ENCODE assay signal across 23 cellular contexts in genomic region chr17:74123866-74124265, GRCh38.
"Had no signal": no experiment of that assay in that cellular context is flagged by ENCODE, and none has a peak within 500 bp of the region (broad histone marks: within the 10 kb centered on the region; RNA-seq: fewer than 3 reads in every experiment).

No MANE protein-coding gene starts in this region.

- H3K36me3 Mint-ChIP-seq: activated naive CD4-positive, alpha-beta T cell treated with anti-CD3 and anti-CD28 coated beads, Interleukin-2, amount 50 U/mL, for 24 hours had no signal

- H3K4me1 ChIP-seq: thyroid gland had no signal

- H3K4me1 Mint-ChIP-seq: activated CD4-positive, alpha-beta T cell treated with anti-CD3 and anti-CD28 coated beads, Interleukin-2, amount 10 ng/mL, durations not matched to agents 7 days and 5 days; activated naive CD4-positive, alpha-beta T cell treated with anti-CD3 and anti-CD28 coated beads, Interleukin-2, amount 50 U/mL, for 24 hours had no signal

- H3K9me3 ChIP-seq: mucosa of descending colon, thyroid gland had no signal

- H3K27ac ChIP-seq: brain microvascular endothelial cell, thyroid gland, WERI-Rb-1 had no signal

- FAIRE-seq: endothelial cell of umbilical vein, frontal cortex, TTC549 had no signal

- H3K27me3 ChIP-seq: brain microvascular endothelial cell, thyroid gland had no signal

- H3K9me3 Mint-ChIP-seq: activated CD4-positive, alpha-beta T cell treated with anti-CD3 and anti-CD28 coated beads, Interleukin-2, amount 10 ng/mL, durations not matched to agents 7 days and 5 days; activated CD8-positive, alpha-beta T cell treated with anti-CD3 and anti-CD28 coated beads for 36 hours; activated naive CD4-positive, alpha-beta T cell treated with anti-CD3 and anti-CD28 coated beads, Interleukin-2, amount 50 U/mL, for 24 hours; T-helper 2 cell treated with Interferon-gamma antibody and Interleukin-4, amounts not matched to agents 5 μg/mL and 100 μg/mL, for 36 hours had no signal

- DNase-seq: activated CD4-positive, alpha-beta T cell treated with anti-CD3 and anti-CD28 coated beads, Interleukin-2, amount 10 ng/mL, durations not matched to agents 7 days and 5 days; activated CD4-positive, CD25-positive, alpha-beta regulatory T cell treated with anti-CD3 and anti-CD28 coated beads, Interleukin-2, amount 50 U/mL, for 72 hours; activated gamma-delta T cell treated with Interleukin-2 at 50 U/mL for 16 hours; aorta; brain microvascular endothelial cell; dermis blood vessel endothelial cell; effector memory CD4-positive, alpha-beta T cell; left ventricle myocardium superior; mucosa of descending colon; naive B cell; retina; stimulated activated CD4-positive, alpha-beta T cell treated with anti-CD3 and anti-CD28 coated beads, Interleukin-4, amount 100 ng/mL, for 24 hours; stimulated activated naive CD4-positive, alpha-beta T cell treated with Interleukin-2 at 50 U/mL for 16 hours; thyroid gland; WERI-Rb-1 had no signal

- H3K4me3 Mint-ChIP-seq: activated CD4-positive, alpha-beta T cell treated with anti-CD3 and anti-CD28 coated beads, Interleukin-2, amount 10 ng/mL, durations not matched to agents 7 days and 5 days; activated CD8-positive, alpha-beta T cell treated with anti-CD3 and anti-CD28 coated beads for 36 hours; activated naive CD4-positive, alpha-beta T cell treated with anti-CD3 and anti-CD28 coated beads, Interleukin-2, amount 50 U/mL, for 24 hours; naive B cell; neural crest cell; T-helper 2 cell treated with Interferon-gamma antibody and Interleukin-4, amounts not matched to agents 5 μg/mL and 100 μg/mL, for 36 hours had no signal

- ATAC-seq: activated CD8-positive, alpha-beta T cell treated with anti-CD3 and anti-CD28 coated beads for 36 hours; esophagus mucosa; left ventricle myocardium superior; mucosa of descending colon had no signal

- H3K4me3 ChIP-seq: mucosa of descending colon, thyroid gland had no signal

- H3K36me3 ChIP-seq: brain microvascular endothelial cell, thyroid gland, WERI-Rb-1 had no signal

- H3K27ac Mint-ChIP-seq: activated CD4-positive, alpha-beta T cell treated with anti-CD3 and anti-CD28 coated beads, Interleukin-2, amount 10 ng/mL, durations not matched to agents 7 days and 5 days; activated CD8-positive, alpha-beta T cell treated with anti-CD3 and anti-CD28 coated beads for 36 hours; activated naive CD4-positive, alpha-beta T cell treated with anti-CD3 and anti-CD28 coated beads, Interleukin-2, amount 50 U/mL, for 24 hours; naive B cell; T-helper 2 cell treated with Interferon-gamma antibody and Interleukin-4, amounts not matched to agents 5 μg/mL and 100 μg/mL, for 36 hours had no signal
